15 cellular contexts compared by ENCODE assay signal in genomic region chr6:105616521-105616920, GRCh38.
"Had no signal": no experiment of that assay in that cellular context is flagged by ENCODE, and none has a peak within 500 bp of the region (broad histone marks: within the 10 kb centered on the region; RNA-seq: fewer than 3 reads in every experiment).

No MANE protein-coding gene starts in this region.

- H3K4me1 ChIP-seq: colonic mucosa, left ventricle myocardium inferior, uterus had no signal

- H3K4me3 ChIP-seq: colonic mucosa, left ventricle myocardium inferior, tibial nerve, uterus had no signal

- H3K27me3 Mint-ChIP-seq: activated CD4-positive, alpha-beta memory T cell treated with anti-CD3 and anti-CD28 coated beads, Interleukin-2, amount 10 ng/mL, durations not matched to agents 7 days and 5 days had no signal

- H3K9me3 ChIP-seq: colonic mucosa, left ventricle myocardium inferior, tibial nerve, uterus had no signal

- DNase-seq: activated CD4-positive, alpha-beta memory T cell treated with anti-CD3 and anti-CD28 coated beads, Interleukin-2, amount 10 ng/mL, durations not matched to agents 7 days and 5 days; activated CD4-positive, alpha-beta T cell treated with anti-CD3 and anti-CD28 coated beads for 4 hours; activated effector memory CD4-positive, alpha-beta T cell treated with Interleukin-2 at 50 U/mL for 16 hours; activated naive CD4-positive, alpha-beta T cell treated with anti-CD3 and anti-CD28 coated beads, Interleukin-2, amount 50 U/mL, for 16 hours; activated T-cell treated with anti-CD3 and anti-CD28 coated beads, Interleukin-2, amount 50 U/mL, for 24 hours; caudate nucleus; colonic mucosa; left ventricle myocardium inferior; mesendoderm; natural killer cell; stimulated activated naive B cell treated with anti-CD40 and anti-IgM and Interleukin-4, amounts not matched to agents 10 μg/mL and 1 μg/mL and 100 μg/mL, for 72 hours; T-helper 17 cell; uterus had no signal

- H3K36me3 ChIP-seq: colonic mucosa, left ventricle myocardium inferior, tibial nerve, uterus had no signal

- H3K27ac ChIP-seq: colonic mucosa, left ventricle myocardium inferior, tibial nerve, uterus had no signal

- H3K4me3 Mint-ChIP-seq: activated CD4-positive, alpha-beta memory T cell treated with anti-CD3 and anti-CD28 coated beads, Interleukin-2, amount 10 ng/mL, durations not matched to agents 7 days and 5 days; activated T-cell treated with anti-CD3 and anti-CD28 coated beads, Interleukin-2, amount 50 U/mL, for 24 hours; natural killer cell; stimulated activated naive B cell treated with anti-CD40 and anti-IgM and Interleukin-4, amounts not matched to agents 10 μg/mL and 1 μg/mL and 100 μg/mL, for 72 hours; T-helper 17 cell; WTC11 had no signal

- H3K27ac Mint-ChIP-seq: activated CD4-positive, alpha-beta memory T cell treated with anti-CD3 and anti-CD28 coated beads, Interleukin-2, amount 10 ng/mL, durations not matched to agents 7 days and 5 days; activated T-cell treated with anti-CD3 and anti-CD28 coated beads, Interleukin-2, amount 50 U/mL, for 24 hours; natural killer cell; stimulated activated naive B cell treated with anti-CD40 and anti-IgM and Interleukin-4, amounts not matched to agents 10 μg/mL and 1 μg/mL and 100 μg/mL, for 72 hours; T-helper 17 cell; WTC11 had no signal

- H3K4me1 Mint-ChIP-seq: stimulated activated naive B cell treated with anti-CD40 and anti-IgM and Interleukin-4, amounts not matched to agents 10 μg/mL and 1 μg/mL and 100 μg/mL, for 72 hours; T-helper 17 cell; WTC11 had no signal

- H3K36me3 Mint-ChIP-seq: natural killer cell had no signal

- ATAC-seq: natural killer cell; stimulated activated naive B cell treated with anti-CD40 and anti-IgM and Interleukin-4, amounts not matched to agents 10 μg/mL and 1 μg/mL and 100 μg/mL, for 72 hours; T-helper 17 cell; WTC11 had no signal

- H3K27me3 ChIP-seq: colonic mucosa, tibial nerve, uterus had no signal
